In the genomic region with DNA sequence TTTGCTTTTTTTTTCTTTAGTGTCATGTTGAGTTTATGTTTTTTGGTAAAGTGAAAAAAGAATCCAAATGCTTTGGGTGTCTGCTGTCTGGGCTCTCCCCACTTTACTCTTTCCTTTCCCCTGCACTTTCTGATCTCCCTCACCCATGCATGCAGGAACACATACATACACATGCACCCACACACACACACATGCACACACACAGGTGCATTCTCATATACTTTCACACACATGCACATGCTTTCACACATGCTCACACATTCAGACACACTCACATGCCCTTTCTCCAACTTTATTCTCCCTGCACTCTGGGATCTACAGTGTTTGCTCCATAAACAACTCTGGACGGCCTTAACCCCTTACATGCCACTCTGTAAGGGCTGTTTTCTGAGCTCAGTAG, we compare ENCODE assay signal across 1 cellular context.
TF ChIP-seq lines count a peak whose summit lies in the region.

No MANE protein-coding gene starts in this region.

TF ChIP-seq in HepG2, 621 proteins besides CTCF, POLR2A, EP300 and RAD21 (continued from another document):
- TF ChIP-seq, protein P1, sequence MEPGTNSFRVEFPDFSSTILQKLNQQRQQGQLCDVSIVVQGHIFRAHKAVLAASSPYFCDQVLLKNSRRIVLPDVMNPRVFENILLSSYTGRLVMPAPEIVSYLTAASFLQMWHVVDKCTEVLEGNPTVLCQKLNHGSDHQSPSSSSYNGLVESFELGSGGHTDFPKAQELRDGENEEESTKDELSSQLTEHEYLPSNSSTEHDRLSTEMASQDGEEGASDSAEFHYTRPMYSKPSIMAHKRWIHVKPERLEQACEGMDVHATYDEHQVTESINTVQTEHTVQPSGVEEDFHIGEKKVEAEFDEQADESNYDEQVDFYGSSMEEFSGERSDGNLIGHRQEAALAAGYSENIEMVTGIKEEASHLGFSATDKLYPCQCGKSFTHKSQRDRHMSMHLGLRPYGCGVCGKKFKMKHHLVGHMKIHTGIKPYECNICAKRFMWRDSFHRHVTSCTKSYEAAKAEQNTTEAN (CRISPR knock-in tag; conservative IDR thresholded peaks at IDR 0.05), result no peak
